22 cellular contexts compared by ENCODE assay signal in the genomic region with DNA sequence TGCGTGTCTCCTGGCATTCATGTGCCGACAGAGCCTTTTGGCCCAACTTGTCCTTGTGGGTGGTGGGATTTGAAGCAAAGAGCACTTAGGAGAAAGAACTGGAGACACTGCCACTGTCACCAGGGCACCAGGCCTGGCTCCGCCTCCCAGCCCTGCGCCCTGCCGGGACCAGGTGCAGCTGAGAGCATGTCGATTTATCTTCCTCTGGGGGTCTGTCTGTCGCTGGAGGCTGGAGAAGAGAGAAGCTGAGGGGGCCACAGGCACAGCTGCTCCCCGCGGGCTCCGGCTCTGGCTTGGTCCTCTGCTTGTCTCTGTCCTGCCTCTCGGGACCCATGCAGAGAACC. TPM values are rescaled to one million over a fixed set of nuclear protein-coding genes. Genes with fewer than 3 reads are reported as not detected.
DNase-seq lines count a peak whose midpoint lies in the region; ATAC-seq, FAIRE-seq and TF ChIP-seq lines count a peak whose summit lies in the region.
"Had no signal": no experiment of that assay in that cellular context is flagged by ENCODE, and none has a peak within 500 bp of the region (broad histone marks: within the 10 kb centered on the region; RNA-seq: fewer than 3 reads in every experiment).

No MANE protein-coding gene starts in this region.

- H3K4me1 ChIP-seq in K562 (replicated peaks in 1 of 2; ENCODE audit: control insufficient read depth in 2 of 2, insufficient read depth in 2 of 2, low read length in 2 of 2): peaks cover 0 to 14% of the 10 kb centered on the region in 2 experiments; a peak in 1 of 5 replicates
- no peaks in the 10 kb centered on the region for H3K4me1 ChIP-seq in prostate gland (replicated peaks)
- peaks cover 34 to 84% (median 74%) of the 10 kb centered on the region in 3 donors for H3K4me1 ChIP-seq in skeletal muscle tissue (ENCODE audit: control insufficient read depth in 3 of 3, insufficient read depth in 3 of 3, low read length in 3 of 3)
- no peaks in the 10 kb centered on the region for H3K4me1 ChIP-seq in right lobe of liver
- H3K4me1 ChIP-seq: Caco-2 had no signal

- 92% methylated on average over 11 of the region's 11 CpGs for WGBS in K562 (ENCODE audit: insufficient coverage, low coverage, missing lambda C conversion rate)
- WGBS in prostate gland: 67% methylated on average over 7 of the region's 11 CpGs
- WGBS in right lobe of liver (ENCODE audit: insufficient coverage, low coverage, low lambda C conversion rate, missing lambda C conversion rate): 20% methylated on average over 1 of the region's 11 CpGs

- ATAC-seq in K562: no peak
- no peak for ATAC-seq in right lobe of liver
- ATAC-seq: CD8-positive, alpha-beta T cell; GM12878 had no signal

- H3K4me3 ChIP-seq in H7 (ENCODE audit: insufficient read depth, low read depth, low read length) (no peak overlapping the region), K562 (no peak overlapping the region), prostate gland (no peak overlapping the region), skeletal muscle tissue (ENCODE audit: low read length in 3 of 3) (peak overlapping the region in 2 of 3 donors; percentile 44 to 52), right lobe of liver (no peak overlapping the region)
- H3K4me3 ChIP-seq: GM12878 had no signal

- POLR2A ChIA-PET in K562 (lab: Yijun Ruan, JAX): interaction anchor here (0.8 kb wide), 1 partner anchor 12 kb away, joined by 3 read pairs; no protein-coding TSS in a partner anchor

- H3K27ac ChIP-seq in K562 (ENCODE audit: extremely low read depth, low read depth, low read length) (no peak overlapping the region), prostate gland (peak overlapping the region; percentile 13 to 30), skeletal muscle tissue (ENCODE audit: low read depth, low read length) (peak overlapping the region; percentile 46), right lobe of liver (no peak overlapping the region)

- no peak for TF ChIP-seq RAD21 in K562 (CRISPR knock-in tag; conservative IDR thresholded peaks at IDR 0.05 in 1 of 2, IDR thresholded peaks at IDR 0.05 in 1 of 2)

- no peak for TF ChIP-seq EP300 in K562 (IDR thresholded peaks at IDR 0.05; ENCODE audit: low read length)

- peaks cover 23% of the 10 kb centered on the region for H3K36me3 ChIP-seq in H7 (replicated peaks; ENCODE audit: control insufficient read depth, insufficient read depth, low read length)
- H3K36me3 ChIP-seq in K562 (ENCODE audit: control insufficient read depth, insufficient read depth, low read length): peaks cover 98% of the 10 kb centered on the region
- peaks cover 0 to 7% of the 10 kb centered on the region in 2 donors for H3K36me3 ChIP-seq in prostate gland
- peaks cover 80 to 88% (median 84%) of the 10 kb centered on the region in 3 donors for H3K36me3 ChIP-seq in skeletal muscle tissue (ENCODE audit: control insufficient read depth in 3 of 3, insufficient read depth in 3 of 3, low read length in 3 of 3)
- peaks cover 0 to 57% (median 23%) of the 10 kb centered on the region in 4 donors for H3K36me3 ChIP-seq in right lobe of liver

- H2AFZ ChIP-seq in K562 (ENCODE audit: low read depth, low read length): no peak overlapping the region

- no peak for FAIRE-seq in K562 (lab: Jason Lieb, UNC)
- FAIRE-seq in GM19239 (lab: Jason Lieb, UNC): no peak
- FAIRE-seq: D721Med, GM12878, GM18507, H54 had no signal

- TF ChIP-seq POLR2A in K562 (conservative IDR thresholded peaks at IDR 0.05) (no peak), prostate gland (IDR thresholded peaks at IDR 0.05) (no peak), right lobe of liver (IDR thresholded peaks at IDR 0.05) (no peak)

- TF ChIP-seq CTCF in K562 (IDR thresholded peaks at IDR 0.05 in 2 of 3, conservative IDR thresholded peaks at IDR 0.05 in 1 of 3; ENCODE audit: insufficient read depth in 2 of 3, low read depth in 1 of 3, low read length in 3 of 3) (no peak), prostate gland (IDR thresholded peaks at IDR 0.05) (no peak), GM13977 (IDR thresholded peaks at IDR 0.05; ENCODE audit: extremely low read depth, insufficient read depth, missing control alignments) (no peak), right lobe of liver (IDR thresholded peaks at IDR 0.05) (no peak)

- peaks cover 5% of the 10 kb centered on the region for H4K20me1 ChIP-seq in K562 (replicated peaks; ENCODE audit: control insufficient read depth, insufficient read depth, low read length)

- H3K9me3 ChIP-seq in K562 (replicated peaks; ENCODE audit: control insufficient read depth, insufficient read depth, low read depth, low read length) (no peaks in the 10 kb centered on the region), prostate gland (no peaks in the 10 kb centered on the region), skeletal muscle tissue (ENCODE audit: control insufficient read depth in 3 of 3, low read length in 3 of 3) (no peaks in the 10 kb centered on the region), right lobe of liver (no peaks in the 10 kb centered on the region)
- H3K9me3 ChIP-seq: Caco-2 had no signal

- H3K4me2 ChIP-seq in K562 (ENCODE audit: insufficient read depth, low read length): no peak overlapping the region

- H3K79me2 ChIP-seq in K562 (ENCODE audit: control insufficient read depth, insufficient read depth, low read length): no peaks in the 10 kb centered on the region

- no TSS peak for BruUV-seq in K562 (replicated peaks; lab: Mats Ljungman, UMichigan)

- intact Hi-C loops in K562 (cut with micrococcal nuclease): no loop called here
- intact Hi-C loops in prostate gland (cut with DNase I): no loop called here
- intact Hi-C loops in right lobe of liver (cut with DNase I): no loop called here

- H3K9ac ChIP-seq in K562 (ENCODE audit: insufficient read depth in 1 of 2, low read depth in 2 of 2, low read length in 2 of 2) (peak overlapping the region in 1 of 2 experiments; percentile 57; a peak in 1 of 4 replicates), skeletal muscle tissue (ENCODE audit: low read depth in 1 of 3, low read length in 3 of 3) (peak overlapping the region in 2 of 3 donors; percentile 54 to 98)

- H3K27me3 ChIP-seq in H7 (ENCODE audit: control insufficient read depth, insufficient read depth, low read length) (no peaks in the 10 kb centered on the region), K562 (ENCODE audit: control insufficient read depth in 2 of 2, insufficient read depth in 2 of 2, low read length in 2 of 2) (no peaks in the 10 kb centered on the region), prostate gland (replicated peaks; ENCODE audit: insufficient read depth) (no peaks in the 10 kb centered on the region), skeletal muscle tissue (ENCODE audit: control insufficient read depth in 3 of 3, insufficient read depth in 3 of 3, low read length in 3 of 3) (no peaks in the 10 kb centered on the region), right lobe of liver (no peaks in the 10 kb centered on the region)

- peaks cover 4% of the 10 kb centered on the region for H3K9me1 ChIP-seq in K562 (ENCODE audit: control insufficient read depth, insufficient read depth, low read length)

- in situ Hi-C loops in K562 (cut with MboI) (no loop called here), GM13977 (cut with MboI; ENCODE audit: low pct_unique_long_range_greater_than_20kb, low sequenced_read_pairs, unreplicated experiment) (no loop called here)

- CTCF ChIA-PET in K562 (lab: Yijun Ruan, JAX; ENCODE audit: low intra/inter-chr PET ratio): no interaction called here

- peak; percentile 43 for DNase-seq in H7
- DNase-seq in K562 (ENCODE audit: extremely low read depth in 1 of 4, low spot score in 3 of 4): no peak
- no peak for DNase-seq in prostate gland (ENCODE audit: low spot score)
- no peak for DNase-seq in GM19239 (ENCODE audit: insufficient read length, low spot score)
- DNase-seq in GM13977 (ENCODE audit: low spot score): no peak
- DNase-seq in stimulated activated CD4-positive, alpha-beta T cell treated with anti-CD3 and anti-CD28 coated beads, Interleukin-4, amount 100 ng/mL, for 1 hour: no peak
- DNase-seq in right lobe of liver: no peak
- DNase-seq: C1 segment of cervical spinal cord; Caco-2; CD4-positive, CD25-positive, alpha-beta regulatory T cell; CD8-positive, alpha-beta T cell; DMS 273 treated with DMSO at 0.1 percent for 48 hours; DMS79; EL; GDM1; GOT3; HCEC 1CT had no signal

RNA-seq across cellular contexts. Expression of a gene that starts 28.2 kb away (rescaled TPM):
- 20.7 and 37.7 TPM in 2 replicates for total RNA-seq in H7 (2014; rRNA removed; shearing (Covaris generic))
- 228 and 231 TPM in 2 replicates for total RNA-seq in K562 (2011; cell fraction: chromatin; rRNA removed; ENCODE audit: low replicate concordance)
- total RNA-seq in K562 (2011; cell fraction: nucleolus; rRNA removed): 111 and 116 TPM in 2 replicates
- total RNA-seq in K562 (2011; cell fraction: nucleoplasm; rRNA removed): 105 and 117 TPM in 2 replicates
- total RNA-seq in K562 (2014; rRNA removed) (31.3 and 36.8 TPM in 2 replicates), K562 (2014; rRNA removed; fragmentation: Illumina TruSeq; extraction: Trizol) (32.5 and 33.8 TPM in 2 replicates), K562 (2015; rRNA removed; fragmentation: Illumina TruSeq; extraction: Trizol) (29.7 and 30.9 TPM in 2 replicates), K562 (2021) (43.7 and 53.5 TPM in 2 replicates), prostate gland (10 to 100 TPM; 33.8 to 70.9 TPM), skeletal muscle tissue (42.8 TPM), right lobe of liver (10 to 100 TPM in 5 of 6 experiments, 1 to 10 TPM in 1; 9.9 to 18.2 (median 14.1) TPM)
- polyA plus RNA-seq in K562 (2011; rRNA removed) (23.9 and 27.8 TPM in 2 replicates), K562 (2014; fragmentation: Illumina TruSeq; extraction: Trizol) (32.1 and 34.5 TPM in 2 replicates), K562 (2014; fragmentation: Nextera tagmentation; extraction: Ambion mirVana) (10 to 100 TPM in 1 of 2 experiments, 1 to 10 TPM in 1; 9.1 to 16.4 TPM), K562 (2014; rRNA removed) (35.9 and 41.2 TPM in 2 replicates)
- polyA plus RNA-seq in K562 (2011; cell fraction: cytosol; rRNA removed): 12.2 and 15.3 TPM in 2 replicates
- 138 and 140 TPM in 2 replicates for polyA plus RNA-seq in K562 (2011; cell fraction: nucleus; rRNA removed)
- 30.2 and 40.7 TPM in 2 replicates for polyA plus RNA-seq in K562 (2012)
- polyA minus RNA-seq in K562 (2011; rRNA and poly(A)+ RNA removed): 81.0 and 84.8 TPM in 2 replicates
- 18.4 and 26.1 TPM in 2 replicates for polyA minus RNA-seq in K562 (2011; cell fraction: cytosol; rRNA and poly(A)+ RNA removed)
- 52.5 and 71.8 TPM in 2 replicates for polyA minus RNA-seq in K562 (2011; cell fraction: nucleus; rRNA and poly(A)+ RNA removed)

RNA-seq across cellular contexts. Expression of a gene that starts 28.5 kb away (rescaled TPM):
- total RNA-seq in H7 (2014; rRNA removed; shearing (Covaris generic)): 16.8 and 26.4 TPM in 2 replicates
- total RNA-seq in K562 (2011; cell fraction: chromatin; rRNA removed; ENCODE audit: low replicate concordance): 76.9 and 158 TPM in 2 replicates
- 122 and 125 TPM in 2 replicates for total RNA-seq in K562 (2011; cell fraction: nucleolus; rRNA removed)
- 94.2 and 95.7 TPM in 2 replicates for total RNA-seq in K562 (2011; cell fraction: nucleoplasm; rRNA removed)
- total RNA-seq in K562 (2014; rRNA removed) (20.1 and 22.4 TPM in 2 replicates), K562 (2014; rRNA removed; fragmentation: Illumina TruSeq; extraction: Trizol) (4.5 and 6.0 TPM in 2 replicates), K562 (2015; rRNA removed; fragmentation: Illumina TruSeq; extraction: Trizol) (13.5 and 14.2 TPM in 2 replicates), K562 (2021) (29.1 and 30.5 TPM in 2 replicates), prostate gland (1 to 10 TPM; 4.0 to 8.9 TPM), skeletal muscle tissue (3.1 TPM), right lobe of liver (1 to 10 TPM in 5 of 6 experiments, under 1 TPM in 1; 1.00 to 2.4 (median 1.4) TPM)
- polyA plus RNA-seq in K562 (2011; rRNA removed) (12.4 and 16.7 TPM in 2 replicates), K562 (2014; fragmentation: Illumina TruSeq; extraction: Trizol) (10.6 and 16.1 TPM in 2 replicates), K562 (2014; fragmentation: Nextera tagmentation; extraction: Ambion mirVana) (1 to 10 TPM; 1.2 to 1.9 TPM), K562 (2014; rRNA removed) (27.9 and 30.0 TPM in 2 replicates)
- polyA plus RNA-seq in K562 (2011; cell fraction: cytosol; rRNA removed): 13.8 and 15.9 TPM in 2 replicates
- polyA plus RNA-seq in K562 (2011; cell fraction: nucleus; rRNA removed): 66.8 and 97.1 TPM in 2 replicates
- polyA plus RNA-seq in K562 (2012): 14.5 and 40.1 TPM in 2 replicates
- polyA minus RNA-seq in K562 (2011; rRNA and poly(A)+ RNA removed): 11.0 and 11.9 TPM in 2 replicates
- polyA minus RNA-seq in K562 (2011; cell fraction: cytosol; rRNA and poly(A)+ RNA removed): 9.0 and 10.6 TPM in 2 replicates
- polyA minus RNA-seq in K562 (2011; cell fraction: nucleus; rRNA and poly(A)+ RNA removed): 48.5 and 60.9 TPM in 2 replicates

Comparison
In these comparisons a context has a peak if more than half of its experiments do, and no peak if none do; other contexts are left out.
1. H3K4me3 ChIP-seq: peak in skeletal muscle tissue (2 of 3); none in H7 (single experiment), K562 (single experiment), prostate gland (0 of 2) and right lobe of liver (0 of 3).
2. H3K27ac ChIP-seq: peak in prostate gland (2 of 2) and skeletal muscle tissue (single experiment); none in K562 (single experiment) and right lobe of liver (0 of 3).